Comparison of ENCODE assay signal across 1 cellular context in genomic region chr6:42021847-42022754, GRCh38.
TF ChIP-seq lines count a peak whose summit lies in the region.

No MANE protein-coding gene starts in this region.

TF ChIP-seq in GM23338, 12 proteins besides CTCF, POLR2A, EP300 and RAD21 (continued from another document):
- no peak for TF ChIP-seq REST (IDR thresholded peaks at IDR 0.05; ENCODE audit: unreplicated experiment)
- TF ChIP-seq CREB1 (CRISPR knock-in tag; IDR thresholded peaks at IDR 0.05; ENCODE audit: low read depth), result no peak
- no peak for TF ChIP-seq JUNB (IDR thresholded peaks at IDR 0.05; ENCODE audit: unreplicated experiment)
- no peak for TF ChIP-seq EZH2phosphoT487 (IDR thresholded peaks at IDR 0.05; ENCODE audit: unreplicated experiment)
TF ChIP-seq in GM23338: peak in this region for 0.
